In genomic region chr22:37562049-37562784, GRCh38 we compare ENCODE assay signal across 9 cellular contexts. TPM values are rescaled to one million over a fixed set of nuclear protein-coding genes. Genes with fewer than 3 reads are reported as not detected.
DNase-seq lines count a peak whose midpoint lies in the region; ATAC-seq, FAIRE-seq and TF ChIP-seq lines count a peak whose summit lies in the region.
"Had no signal": no experiment of that assay in that cellular context is flagged by ENCODE, and none has a peak within 500 bp of the region (broad histone marks: within the 10 kb centered on the region; RNA-seq: fewer than 3 reads in every experiment).

No MANE protein-coding gene starts in this region.

- H3K4me3 Mint-ChIP-seq in nephron progenitor cell, result peak overlapping the region; percentile 86

- H3K9me3 ChIP-seq in MG63 (no peaks in the 10 kb centered on the region), duodenal mucosa (ENCODE audit: control insufficient read depth in 1 of 2, low read length in 2 of 2) (no peaks in the 10 kb centered on the region)

- H3K9me3 Mint-ChIP-seq in nephron progenitor cell, result no peaks in the 10 kb centered on the region

- DNase-seq in AG09309 (ENCODE audit: low read depth) (no peak), MG63 (no peak), nephron progenitor cell (no peak), anterior cingulate cortex (lab: John Stamatoyannopoulos, UW) (no peak), GM19239 (ENCODE audit: insufficient read length, low spot score) (no peak), kidney tubule cell (ENCODE audit: low spot score) (no peak)
- DNase-seq: NCI-H524 treated with DMSO at 0.1 percent for 48 hours had no signal

- peaks cover 26% of the 10 kb centered on the region for H3K27me3 Mint-ChIP-seq in nephron progenitor cell (ENCODE audit: low read depth, poor library complexity)

- H3K4me1 Mint-ChIP-seq in nephron progenitor cell, result peaks cover 47% of the 10 kb centered on the region

- no peak for ATAC-seq in HG03520 (IDR thresholded peaks at IDR 0.05; ENCODE audit: unreplicated experiment)

- H3K27ac ChIP-seq in duodenal mucosa (ENCODE audit: low read depth, low read length), result peak overlapping the region; percentile 95

- FAIRE-seq in GM19239 (lab: Jason Lieb, UNC), result no peak

- H3K36me3 Mint-ChIP-seq in nephron progenitor cell (ENCODE audit: low read depth), result no peaks in the 10 kb centered on the region

- H3K36me3 ChIP-seq in MG63 (peaks cover 61% of the 10 kb centered on the region), duodenal mucosa (ENCODE audit: control insufficient read depth in 1 of 2, insufficient read depth in 2 of 2, low read length in 2 of 2) (peaks cover 8 to 11% of the 10 kb centered on the region in 2 donors)

- H3K4me3 ChIP-seq in AG09309 (ENCODE audit: control insufficient read depth, low read depth, low read length), result peak overlapping the region; percentile 51
- H3K4me3 ChIP-seq in MG63, result peak overlapping the region; percentile 99
- H3K4me3 ChIP-seq in duodenal mucosa (ENCODE audit: low read depth in 1 of 2, low read length in 2 of 2), result peak overlapping the region; percentile 84 to 85

- no peak overlapping the region for H3K27ac Mint-ChIP-seq in nephron progenitor cell

- H3K27me3 ChIP-seq in MG63 (no peaks in the 10 kb centered on the region), duodenal mucosa (ENCODE audit: control insufficient read depth in 1 of 2, insufficient read depth in 2 of 2, low read length in 2 of 2) (no peaks in the 10 kb centered on the region)

- H3K9ac ChIP-seq in duodenal mucosa (ENCODE audit: low read depth in 1 of 2, low read length in 2 of 2), result peak overlapping the region; percentile 93 to 98

- peaks cover 54 to 72% of the 10 kb centered on the region in 2 donors for H3K4me1 ChIP-seq in duodenal mucosa (ENCODE audit: control insufficient read depth in 1 of 2, insufficient read depth in 2 of 2, low read length in 2 of 2)

- TF ChIP-seq CTCF in AG09309 (IDR thresholded peaks at IDR 0.05; ENCODE audit: control insufficient read depth, insufficient read depth, low read depth, low read length, missing control alignments), result no peak
- no peak for TF ChIP-seq CTCF in nephron progenitor cell (IDR thresholded peaks at IDR 0.05)

RNA-seq across cellular contexts. Expression of gene CDC42EP1, which starts 1.9 kb away (rescaled TPM):
- total RNA-seq in MG63 (2014; rRNA removed; shearing (Covaris generic); ENCODE audit: low replicate concordance), result 31.6 and 38.5 TPM in 2 replicates

RNA-seq across cellular contexts. Expression of gene LGALS2, which starts 17.7 kb away (rescaled TPM):
- not detected in 2 replicates for total RNA-seq in MG63 (2014; rRNA removed; shearing (Covaris generic); ENCODE audit: low replicate concordance)

RNA-seq across cellular contexts. Expression of gene CARD10, which starts 43.0 kb away (rescaled TPM):
- total RNA-seq in MG63 (2014; rRNA removed; shearing (Covaris generic); ENCODE audit: low replicate concordance), result 17.1 and 18.9 TPM in 2 replicates

RNA-seq across cellular contexts. Expression of gene GGA1, which starts 46.4 kb away (rescaled TPM):
- 13.8 and 33.2 TPM in 2 replicates for total RNA-seq in MG63 (2014; rRNA removed; shearing (Covaris generic); ENCODE audit: low replicate concordance)
